ENCODE assay signal across 22 cellular contexts in the genomic region with DNA sequence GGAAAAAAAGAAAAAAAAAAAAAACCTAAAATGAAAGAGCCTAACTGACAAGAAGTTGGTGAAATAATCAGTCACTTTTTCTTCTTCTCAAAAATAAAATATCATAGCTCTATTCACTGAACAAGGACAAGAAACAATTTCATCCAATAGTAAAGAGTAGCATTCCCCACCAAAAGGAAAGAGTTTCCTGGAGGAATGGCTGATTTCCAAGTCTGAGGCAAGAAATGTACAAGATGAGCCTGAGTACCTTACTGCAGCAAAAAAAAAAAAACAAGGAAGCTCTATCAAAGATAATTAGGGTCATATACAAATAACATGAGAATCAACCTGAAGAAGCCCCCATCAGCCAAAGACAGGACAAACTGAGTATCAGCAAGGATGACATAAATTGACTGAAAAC. TPM values are rescaled to one million over a fixed set of nuclear protein-coding genes. Genes with fewer than 3 reads are reported as not detected.
DNase-seq lines count a peak whose midpoint lies in the region; ATAC-seq, FAIRE-seq and TF ChIP-seq lines count a peak whose summit lies in the region.
"Had no signal": no experiment of that assay in that cellular context is flagged by ENCODE, and none has a peak within 500 bp of the region (broad histone marks: within the 10 kb centered on the region; RNA-seq: fewer than 3 reads in every experiment).

No MANE protein-coding gene starts in this region.

- H3K4me1 Mint-ChIP-seq in astrocyte (ENCODE audit: low read depth, unreplicated experiment): peaks cover 13% of the 10 kb centered on the region

- H3K79me1 ChIP-seq in IMR-90 (ENCODE audit: low read depth in 1 of 2, low read length in 2 of 2): peaks cover 9 to 46% of the 10 kb centered on the region in 2 experiments; a peak in 3 of 4 replicates

- no peaks in the 10 kb centered on the region for H3K9me3 Mint-ChIP-seq in astrocyte (ENCODE audit: unreplicated experiment)
- H3K9me3 Mint-ChIP-seq: endodermal cell had no signal

- H3K4me3 Mint-ChIP-seq in astrocyte (ENCODE audit: unreplicated experiment): no peak overlapping the region
- H3K4me3 Mint-ChIP-seq: endodermal cell; T-helper 1 cell treated with Interleukin-12 subunit alpha and Interleukin-12 subunit beta and Interleukin-4 antibody, amounts not matched to agents 30 μg/mL and 1 μg/mL, for 36 hours had no signal

- H3K18ac ChIP-seq in IMR-90 (ENCODE audit: low read depth, low read length): no peak overlapping the region

- no peak overlapping the region for H3K23ac ChIP-seq in IMR-90 (ENCODE audit: low read depth, low read length)

- H3K9me3 ChIP-seq in BLaER1: peaks cover 35% of the 10 kb centered on the region
- H3K9me3 ChIP-seq in IMR-90 (ENCODE audit: control insufficient read depth, insufficient read depth, low read length): no peaks in the 10 kb centered on the region
- H3K9me3 ChIP-seq in astrocyte (ENCODE audit: insufficient read depth, low read depth, low read length): no peaks in the 10 kb centered on the region
- H3K9me3 ChIP-seq: neutrophil, SJCRH30, testis had no signal

- peaks cover 7% of the 10 kb centered on the region for H3K9me1 ChIP-seq in IMR-90 (ENCODE audit: insufficient read depth, low read length)

- no TSS peak for BruUV-seq in IMR-90 (replicated peaks; lab: Mats Ljungman, UMichigan)

- TF ChIP-seq RAD21 in IMR-90 (IDR thresholded peaks at IDR 0.05; ENCODE audit: low read length): no peak

- ATAC-seq in IMR-90 (ENCODE audit: low read depth): no peak
- no peak for ATAC-seq in HG03521 (IDR thresholded peaks at IDR 0.05; ENCODE audit: unreplicated experiment)
- ATAC-seq in GM21825 (IDR thresholded peaks at IDR 0.05; ENCODE audit: unreplicated experiment): no peak
- no peak for ATAC-seq in sciatic nerve
- ATAC-seq: PC-3 had no signal

- POLR2A ChIA-PET in IMR-90 (lab: Charles Lee; ENCODE audit: unreplicated experiment): no interaction called here

- DNase-seq in IMR-90 (peak; percentile 31), astrocyte (ENCODE audit: low read depth) (peak; percentile 11), fibroblast of the aortic adventitia (ENCODE audit: low read depth) (peak; percentile 49), DMS53 (lab: John Stamatoyannopoulos, UW) (no peak), sciatic nerve (ENCODE audit: low spot score) (no peak)
- DNase-seq: ACHN; activated CD4-positive, alpha-beta T cell treated with anti-CD3 and anti-CD28 coated beads, Interleukin-2, amount 50 U/mL, for 48 hours; activated naive CD4-positive, alpha-beta T cell; aorta; endodermal cell; NCI-H1436 treated with DMSO at 0.1 percent for 48 hours; NCI-H2171; NCI-H69; PC-3; SJCRH30; stimulated activated CD4-positive, alpha-beta T cell treated with anti-CD3 and anti-CD28 coated beads, Interleukin-12 subunit alpha, Interleukin-12 subunit beta, amount 100 ng/mL, for 4 hours; testis had no signal

- no peak overlapping the region for H3K56ac ChIP-seq in IMR-90 (ENCODE audit: extremely low read depth, insufficient read depth, low read length)

- TF ChIP-seq CTCF in IMR-90 (conservative IDR thresholded peaks at IDR 0.05; ENCODE audit: low read depth, low read length) (no peak), astrocyte (IDR thresholded peaks at IDR 0.05; ENCODE audit: insufficient read depth, low read depth, low read length) (no peak), fibroblast of the aortic adventitia (IDR thresholded peaks at IDR 0.05; ENCODE audit: insufficient read depth, low read length) (no peak)

- H2BK120ac ChIP-seq in IMR-90 (ENCODE audit: low read depth, low read length): no peak overlapping the region

- H3K4me1 ChIP-seq in BLaER1 (peaks cover 31% of the 10 kb centered on the region), IMR-90 (ENCODE audit: control insufficient read depth, insufficient read depth, low read length) (0 out of 2 replicates have a peak, but pooled peaks cover 2% of the 10 kb centered on the region), astrocyte (ENCODE audit: insufficient read depth, low read length) (no peaks in the 10 kb centered on the region)
- H3K4me1 ChIP-seq: SJCRH30, testis had no signal

- no peak overlapping the region for H4K8ac ChIP-seq in IMR-90 (ENCODE audit: low read depth in 2 of 2, low read length in 2 of 2)

- peaks cover 28% of the 10 kb centered on the region for H3K36me3 ChIP-seq in BLaER1
- H3K36me3 ChIP-seq in IMR-90 (ENCODE audit: control insufficient read depth, insufficient read depth, low read length): no peaks in the 10 kb centered on the region
- H3K36me3 ChIP-seq in astrocyte (ENCODE audit: insufficient read depth, low read length): no peaks in the 10 kb centered on the region
- H3K36me3 ChIP-seq: neutrophil, SJCRH30 had no signal

- no peak overlapping the region for H2BK5ac ChIP-seq in IMR-90 (ENCODE audit: low read depth, low read length, poor library complexity, severe bottlenecking)

- no peak overlapping the region for H4K91ac ChIP-seq in IMR-90 (ENCODE audit: insufficient read depth, low read depth, low read length)

- H4K5ac ChIP-seq in IMR-90 (ENCODE audit: low read depth, low read length): no peak overlapping the region

- H3K14ac ChIP-seq in IMR-90 (replicated peaks; ENCODE audit: low read depth, low read length): no peak overlapping the region

- no peak overlapping the region for H2BK20ac ChIP-seq in IMR-90 (ENCODE audit: low read depth, low read length)

- dilution Hi-C loops in IMR-90 (cut with HindIII; ENCODE audit: low sequenced_read_pairs, unreplicated experiment): no loop called here

- H3K27ac Mint-ChIP-seq in astrocyte (ENCODE audit: unreplicated experiment): no peak overlapping the region
- H3K27ac Mint-ChIP-seq: T-helper 1 cell treated with Interleukin-12 subunit alpha and Interleukin-12 subunit beta and Interleukin-4 antibody, amounts not matched to agents 30 μg/mL and 1 μg/mL, for 36 hours had no signal

- no peaks in the 10 kb centered on the region for H3K27me3 Mint-ChIP-seq in astrocyte (ENCODE audit: low read depth, unreplicated experiment)

- in situ Hi-C loops in IMR-90 (cut with MboI; ENCODE audit: low sequenced_read_pairs): no loop called here

- intact Hi-C loops in IMR-90 (cut with micrococcal nuclease): no loop called here
- intact Hi-C loops in sciatic nerve (cut with DNase I): no loop called here

- H2AFZ ChIP-seq in IMR-90 (replicated peaks; ENCODE audit: low read length, poor library complexity) (no peak overlapping the region), astrocyte (ENCODE audit: low read depth, low read length) (no peak overlapping the region)

- H2AK9ac ChIP-seq in IMR-90 (replicated peaks; ENCODE audit: low read depth, low read length, poor library complexity): no peak overlapping the region

- H2BK15ac ChIP-seq in IMR-90 (ENCODE audit: low read depth, low read length): no peak overlapping the region

- peaks cover 99% of the 10 kb centered on the region for H3K79me2 ChIP-seq in astrocyte (ENCODE audit: insufficient read depth, low read length)

- H3K4ac ChIP-seq in IMR-90 (ENCODE audit: low read depth, low read length): no peak overlapping the region

- H2AK5ac ChIP-seq in IMR-90 (ENCODE audit: low read depth, low read length): no peak overlapping the region

- H3K9ac ChIP-seq in BLaER1 (no peak overlapping the region), IMR-90 (ENCODE audit: low read depth, low read length) (no peak overlapping the region), astrocyte (ENCODE audit: low read length) (no peak overlapping the region)

- CTCF ChIA-PET in IMR-90 (lab: Yijun Ruan, JAX): interaction anchor here (0.5 to 0.9 kb wide), 3 partner anchors 9 to 114 kb away, joined by 3 to 5 read pairs (median 4); no protein-coding TSS in a partner anchor

- H3K4me2 ChIP-seq in BLaER1 (peak overlapping the region; percentile 84), IMR-90 (ENCODE audit: low read depth, low read length) (no peak overlapping the region), astrocyte (ENCODE audit: low read length) (no peak overlapping the region)

- peaks cover 99% of the 10 kb centered on the region for H4K20me1 ChIP-seq in BLaER1
- H4K20me1 ChIP-seq in IMR-90 (ENCODE audit: insufficient read depth, low read length): peaks cover 65% of the 10 kb centered on the region
- peaks cover 88% of the 10 kb centered on the region for H4K20me1 ChIP-seq in astrocyte (ENCODE audit: insufficient read depth, low read length)

- H3K27me3 ChIP-seq in BLaER1 (no peaks in the 10 kb centered on the region), IMR-90 (ENCODE audit: control insufficient read depth, insufficient read depth, low read length) (no peaks in the 10 kb centered on the region), astrocyte (ENCODE audit: insufficient read depth, low read length) (no peaks in the 10 kb centered on the region)
- H3K27me3 ChIP-seq: neutrophil, SJCRH30, testis had no signal

- H3K4me3 ChIP-seq in BLaER1 (no peak overlapping the region), IMR-90 (ENCODE audit: insufficient read depth, low read depth, low read length) (no peak overlapping the region), astrocyte (ENCODE audit: insufficient read depth, low read depth, low read length) (no peak overlapping the region), fibroblast of the aortic adventitia (ENCODE audit: low read depth, low read length) (no peak overlapping the region)
- H3K4me3 ChIP-seq: SJCRH30, testis had no signal

- no peak for TF ChIP-seq POLR2A in IMR-90 (IDR thresholded peaks at IDR 0.05; ENCODE audit: low read depth, low read length)

- H3K36me3 Mint-ChIP-seq in astrocyte (ENCODE audit: low read depth, unreplicated experiment): no peaks in the 10 kb centered on the region

- no peak for FAIRE-seq in astrocyte (lab: Jason Lieb, UNC)

- H3K27ac ChIP-seq in BLaER1 (peak overlapping the region; percentile 71), IMR-90 (ENCODE audit: insufficient read depth, low read length) (no peak overlapping the region), astrocyte (ENCODE audit: low read depth, low read length) (no peak overlapping the region)
- H3K27ac ChIP-seq: SJCRH30, testis had no signal

TF ChIP-seq in IMR-90, 13 proteins besides CTCF, POLR2A, EP300 and RAD21 (continues in another document):
- no peak for TF ChIP-seq MXI1 (IDR thresholded peaks at IDR 0.05; ENCODE audit: borderline replicate concordance, low read depth, low read length)
- TF ChIP-seq CHD1 (IDR thresholded peaks at IDR 0.05; ENCODE audit: low read depth, low read length): no peak
- no peak for TF ChIP-seq NFE2L2 (IDR thresholded peaks at IDR 0.05; ENCODE audit: low read depth, low read length)
- TF ChIP-seq FOS (IDR thresholded peaks at IDR 0.05; ENCODE audit: low read depth, low read length): no peak

RNA-seq across cellular contexts. Expression of gene ROCK1, which starts 11.5 kb away (rescaled TPM):
- total RNA-seq in IMR-90 (2012; rRNA removed) (17.0 and 33.6 TPM in 2 replicates), astrocyte (57.0 and 57.8 TPM in 2 replicates), fibroblast of the aortic adventitia (ENCODE audit: low replicate concordance) (56.4 and 63.2 TPM in 2 replicates), sciatic nerve (98.8 TPM)
- polyA plus RNA-seq in IMR-90 (2012; rRNA removed): 8.6 and 9.9 TPM in 2 replicates
- polyA plus RNA-seq in IMR-90 (2012; cell fraction: cytosol; rRNA removed): 1.6 and 1.8 TPM in 2 replicates
- 4.7 and 21.9 TPM in 2 replicates for polyA plus RNA-seq in IMR-90 (2012; cell fraction: nucleus; rRNA removed; ENCODE audit: low replicate concordance)

Comparison
In these comparisons a context has a peak if more than half of its experiments do, and no peak if none do; other contexts are left out.
1. DNase-seq: peak in IMR-90 (single experiment), astrocyte (single experiment) and fibroblast of the aortic adventitia (single experiment); none in DMS53 (single experiment) and sciatic nerve (single experiment).